8 cellular contexts compared by ENCODE assay signal in genomic region chr22:38924197-38924952, GRCh38. TPM values are rescaled to one million over a fixed set of nuclear protein-coding genes. Genes with fewer than 3 reads are reported as not detected.
DNase-seq lines count a peak whose midpoint lies in the region; ATAC-seq, FAIRE-seq and TF ChIP-seq lines count a peak whose summit lies in the region.

No MANE protein-coding gene starts in this region.

- no peak for TF ChIP-seq CTCF in AG09319 (IDR thresholded peaks at IDR 0.05; ENCODE audit: low read depth, low read length)

- intact Hi-C loops in left ventricle myocardium superior (cut with micrococcal nuclease): loop anchor here (10.0 kb wide), 1 partner anchor 50 kb away; the partner anchor contains the start of gene CBX6

- no peaks in the 10 kb centered on the region for H3K27me3 ChIP-seq in small intestine (ENCODE audit: control insufficient read depth in 2 of 2, insufficient read depth in 2 of 2, low read length in 2 of 2)

- H3K4me1 ChIP-seq in small intestine (ENCODE audit: control insufficient read depth in 2 of 2, insufficient read depth in 1 of 2, low read depth in 1 of 2, low read length in 1 of 2): peaks cover 0 to 9% of the 10 kb centered on the region in 2 donors

- 10 to 19% (median 13%) methylated on average over 10 of the region's 10 CpGs for WGBS in small intestine, 3 donors

- no peak overlapping the region for H3K4me3 ChIP-seq in small intestine (ENCODE audit: low read depth in 1 of 2, low read length in 2 of 2)

- DNase-seq in AG09319 (ENCODE audit: extremely low read depth, low read depth): peak; percentile 88
- peak; percentile 89 for DNase-seq in NCI-H1436 (lab: John Stamatoyannopoulos, UW)
- DNase-seq in amniotic stem cell (lab: John Stamatoyannopoulos, UW): peak; percentile 80
- peak; percentile 79 for DNase-seq in left ventricle myocardium superior
- DNase-seq in small intestine: peak; percentile 93
- DNase-seq in activated T-cell treated with anti-CD3 and anti-CD28 coated beads, Interleukin-2, amount 50 U/mL, for 48 hours: no peak

- no peak for FAIRE-seq in small intestine (lab: Jason Lieb, UNC)

- H3K36me3 ChIP-seq in small intestine (ENCODE audit: control insufficient read depth in 2 of 2, insufficient read depth in 2 of 2, low read length in 2 of 2): no peaks in the 10 kb centered on the region

- H3K9me3 ChIP-seq in small intestine (ENCODE audit: control insufficient read depth, low read depth): no peaks in the 10 kb centered on the region

- ATAC-seq in left ventricle myocardium superior: peak; percentile 74
- no peak for ATAC-seq in HG02588 (IDR thresholded peaks at IDR 0.05; ENCODE audit: unreplicated experiment)
- no peak for ATAC-seq in HG03135 (IDR thresholded peaks at IDR 0.05; ENCODE audit: unreplicated experiment)

- peak overlapping the region; percentile 63 to 77 for H3K27ac ChIP-seq in small intestine (ENCODE audit: low read depth in 1 of 2, low read length in 1 of 2)

RNA-seq across cellular contexts. Expression of gene APOBEC3A, which starts 33.0 kb away (rescaled TPM):
- total RNA-seq in left ventricle myocardium superior: 0.82 TPM
- polyA plus RNA-seq in small intestine: under 1 TPM in 2 of 3 donors, not detected in 1; 0.37 to 0.81 TPM

RNA-seq across cellular contexts. Expression of gene CBX6, which starts 52.4 kb away (rescaled TPM):
- 37.1 TPM for total RNA-seq in left ventricle myocardium superior
- polyA plus RNA-seq in small intestine: 10 to 100 TPM in 1 of 3 donors, 1 to 10 TPM in 2; 1.1 to 15.9 (median 3.0) TPM

RNA-seq across cellular contexts. Expression of gene APOBEC3B, which starts 57.8 kb away (rescaled TPM):
- total RNA-seq in left ventricle myocardium superior: 0.55 TPM
- 1 to 10 TPM; 3.6 to 5.8 (median 5.7) TPM for polyA plus RNA-seq in small intestine

Comparison
In these comparisons a context has a peak if more than half of its experiments do, and no peak if none do; other contexts are left out.
1. DNase-seq: peak in AG09319 (single experiment), NCI-H1436 (single experiment), amniotic stem cell (single experiment), left ventricle myocardium superior (single experiment) and small intestine (single experiment); none in activated T-cell treated with anti-CD3 and anti-CD28 coated beads, Interleukin-2, amount 50 U/mL, for 48 hours (0 of 2).